ENCODE assay signal across 8 cellular contexts in genomic region chr20:5080384-5080877, GRCh38. TPM values are rescaled to one million over a fixed set of nuclear protein-coding genes. Genes with fewer than 3 reads are reported as not detected.
DNase-seq lines count a peak whose midpoint lies in the region; ATAC-seq and TF ChIP-seq lines count a peak whose summit lies in the region.
"Had no signal": no experiment of that assay in that cellular context is flagged by ENCODE, and none has a peak within 500 bp of the region (broad histone marks: within the 10 kb centered on the region; RNA-seq: fewer than 3 reads in every experiment).

No MANE protein-coding gene starts in this region.

- H2AFZ ChIP-seq in osteoblast (ENCODE audit: low read length), result peak overlapping the region; percentile 80

- H3K27me3 ChIP-seq in osteoblast (ENCODE audit: insufficient read depth, low read length) (no peaks in the 10 kb centered on the region), brain microvascular endothelial cell (replicated peaks) (no peaks in the 10 kb centered on the region)

- TF ChIP-seq CTCF in chondrocyte (IDR thresholded peaks at IDR 0.05) (no peak), osteoblast (IDR thresholded peaks at IDR 0.05; ENCODE audit: extremely low read depth, low read depth, low read length) (no peak), brain microvascular endothelial cell (IDR thresholded peaks at IDR 0.05; ENCODE audit: low read depth, low read length, missing control alignments) (no peak)

- no peaks in the 10 kb centered on the region for H3K36me3 ChIP-seq in osteoblast (ENCODE audit: insufficient read depth, low read length)
- H3K36me3 ChIP-seq in brain microvascular endothelial cell (replicated peaks), result no peaks in the 10 kb centered on the region

- in situ Hi-C loops in brain microvascular endothelial cell (cut with HindIII; ENCODE audit: low pct_ligation_motif_present, low sequenced_read_pairs), result no loop called here

- H3K27ac ChIP-seq in osteoblast (ENCODE audit: low read depth, low read length) (peak overlapping the region; percentile 79), brain microvascular endothelial cell (no peak overlapping the region)

- no peaks in the 10 kb centered on the region for H3K27me3 Mint-ChIP-seq in chondrocyte (ENCODE audit: low read depth)

- H3K9me3 Mint-ChIP-seq in chondrocyte (ENCODE audit: low read depth), result no peaks in the 10 kb centered on the region

- H3K36me3 Mint-ChIP-seq in chondrocyte (ENCODE audit: low read depth), result peaks cover 2% of the 10 kb centered on the region

- peaks cover 23% of the 10 kb centered on the region for H3K4me1 Mint-ChIP-seq in chondrocyte (ENCODE audit: low read depth)

- no peak overlapping the region for H3K4me3 ChIP-seq in osteoblast (ENCODE audit: insufficient read depth, low read length)
- H3K4me3 ChIP-seq in brain microvascular endothelial cell (ENCODE audit: low read depth, low read length), result no peak overlapping the region

- H3K79me2 ChIP-seq in osteoblast (ENCODE audit: insufficient read depth, low read length), result no peaks in the 10 kb centered on the region

- H4K20me1 ChIP-seq in osteoblast (ENCODE audit: insufficient read depth, low read length), result no peaks in the 10 kb centered on the region

- peak; percentile 36 for ATAC-seq in GM19395 (IDR thresholded peaks at IDR 0.05; ENCODE audit: unreplicated experiment)
- ATAC-seq in GM19328 (IDR thresholded peaks at IDR 0.05; ENCODE audit: unreplicated experiment), result no peak
- ATAC-seq: Panc1 had no signal

- peak overlapping the region; percentile 86 for H3K27ac Mint-ChIP-seq in chondrocyte (ENCODE audit: unreplicated experiment)

- no peak overlapping the region for H3K4me3 Mint-ChIP-seq in chondrocyte (ENCODE audit: unreplicated experiment)

- H3K4me1 ChIP-seq in osteoblast (ENCODE audit: insufficient read depth, low read length), result peaks cover 5% of the 10 kb centered on the region

- H3K9me3 ChIP-seq in osteoblast (ENCODE audit: low read depth, low read length), result no peaks in the 10 kb centered on the region

- peak overlapping the region; percentile 34 for H3K4me2 ChIP-seq in osteoblast (ENCODE audit: insufficient read depth, low read length)

- DNase-seq in MV-4-11 (lab: John Stamatoyannopoulos, UW) (peak; percentile 99), chondrocyte (ENCODE audit: low spot score) (no peak), osteoblast (ENCODE audit: insufficient read length, low spot score, missing footprints) (peak; percentile 57), brain microvascular endothelial cell (no peak), HuH-7 (ENCODE audit: low spot score) (no peak)

RNA-seq across cellular contexts. Expression of gene TMEM230, which starts 32.4 kb away (rescaled TPM):
- total RNA-seq in chondrocyte (92.8 to 118 TPM (median 93.8 TPM) in 3 replicates), osteoblast (108 and 141 TPM in 2 replicates)

RNA-seq across cellular contexts. Expression of gene PCNA, which starts 39.3 kb away (rescaled TPM):
- total RNA-seq in chondrocyte, result 46.3 to 117 TPM (median 49.4 TPM) in 3 replicates
- total RNA-seq in osteoblast, result 62.2 and 66.2 TPM in 2 replicates

RNA-seq across cellular contexts. Expression of gene CDS2, which starts 46.4 kb away (rescaled TPM):
- 33.0 to 46.9 TPM (median 42.9 TPM) in 3 replicates for total RNA-seq in chondrocyte
- total RNA-seq in osteoblast, result 25.3 and 26.2 TPM in 2 replicates

Comparison
In these comparisons a context has a peak if more than half of its experiments do, and no peak if none do; other contexts are left out.
1. DNase-seq: peak in MV-4-11 (single experiment) and osteoblast (single experiment); none in chondrocyte (single experiment), brain microvascular endothelial cell (single experiment) and HuH-7 (single experiment).